ENCODE assay signal across 19 cellular contexts in the genomic region with DNA sequence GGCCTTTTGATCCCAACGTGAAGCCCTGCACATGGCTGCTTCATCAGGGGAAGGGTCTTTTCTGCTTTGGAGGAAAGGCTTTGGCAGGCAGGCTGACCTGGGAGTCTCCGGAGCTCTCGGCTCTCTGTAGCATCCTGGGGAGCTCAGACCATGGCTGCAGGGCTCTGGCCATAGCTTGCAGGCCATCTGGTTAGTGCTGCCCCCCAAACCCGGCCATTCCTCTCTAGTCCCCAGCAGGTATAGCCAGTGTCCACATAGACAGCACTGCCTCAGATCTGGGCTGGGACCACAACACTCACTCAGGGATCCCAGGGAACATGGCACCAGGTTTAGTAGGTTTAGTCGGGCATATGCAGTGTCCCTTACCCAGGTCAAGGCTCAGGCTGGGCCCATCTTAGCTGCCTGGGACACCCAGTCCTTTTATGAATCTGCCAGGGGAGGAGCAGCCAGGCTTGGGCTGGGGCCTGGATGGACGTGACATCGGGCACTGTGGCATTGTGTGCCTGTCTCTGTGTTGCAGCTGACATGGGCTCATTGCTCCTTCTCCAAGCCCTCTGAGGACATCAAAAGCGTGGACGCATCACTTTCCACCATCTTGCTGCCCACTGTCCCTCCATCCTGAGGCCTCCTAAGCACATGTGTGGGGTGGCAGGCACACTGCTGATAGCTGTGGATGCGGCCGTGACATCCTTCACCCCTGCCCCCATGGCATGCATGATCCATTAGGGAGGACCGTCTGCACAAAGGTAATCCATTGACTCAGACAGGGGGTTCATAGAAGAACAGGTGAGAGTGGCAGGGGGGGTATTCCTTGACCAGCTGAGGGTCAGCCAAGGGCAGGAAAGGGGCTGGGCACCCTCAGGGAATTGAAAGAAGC. TPM values are rescaled to one million over a fixed set of nuclear protein-coding genes. Genes with fewer than 3 reads are reported as not detected.
A peak's percentile ranks its signal among the peaks of the same experiment; 100 is the strongest.
DNase-seq lines count a peak whose midpoint lies in the region; ATAC-seq and TF ChIP-seq lines count a peak whose summit lies in the region.
"Had no signal": no experiment of that assay in that cellular context is flagged by ENCODE, and none has a peak within 500 bp of the region (broad histone marks: within the 10 kb centered on the region; RNA-seq: fewer than 3 reads in every experiment).

No MANE protein-coding gene starts in this region.

- peaks cover 8% of the 10 kb centered on the region for H3K36me3 Mint-ChIP-seq in activated T-cell treated with anti-CD3 and anti-CD28 coated beads, Interleukin-2, amount 50 U/mL, for 24 hours (ENCODE audit: low read depth)
- no peaks in the 10 kb centered on the region for H3K36me3 Mint-ChIP-seq in activated T-cell treated with anti-CD3 and anti-CD28 coated beads, Interleukin-2, amount 50 U/mL, for 72 hours (ENCODE audit: insufficient read depth in 2 of 2)
- peaks cover 6% of the 10 kb centered on the region for H3K36me3 Mint-ChIP-seq in stimulated activated effector memory CD8-positive, alpha-beta T cell treated with anti-CD3 and anti-CD28 coated beads, Interleukin-12 subunit alpha, Interleukin-12 subunit beta, amount 100 ng/mL, for 72 hours

- intact Hi-C loops in lower lobe of right lung (cut with DNase I), result no loop called here

- peaks cover 10% of the 10 kb centered on the region for H3K4me1 ChIP-seq in lower lobe of right lung

- TF ChIP-seq CTCF in lower lobe of right lung (IDR thresholded peaks at IDR 0.05), result no peak

- H3K9me3 Mint-ChIP-seq in activated T-cell treated with anti-CD3 and anti-CD28 coated beads, Interleukin-2, amount 50 U/mL, for 24 hours, result no peaks in the 10 kb centered on the region
- H3K9me3 Mint-ChIP-seq in activated T-cell treated with anti-CD3 and anti-CD28 coated beads, Interleukin-2, amount 50 U/mL, for 72 hours, result no peaks in the 10 kb centered on the region
- no peaks in the 10 kb centered on the region for H3K9me3 Mint-ChIP-seq in stimulated activated effector memory CD8-positive, alpha-beta T cell treated with anti-CD3 and anti-CD28 coated beads, Interleukin-12 subunit alpha, Interleukin-12 subunit beta, amount 100 ng/mL, for 72 hours
- H3K9me3 Mint-ChIP-seq: CD4-positive, CD25-positive, alpha-beta regulatory T cell; T-helper 1 cell treated with Interleukin-12 subunit alpha and Interleukin-12 subunit beta and Interleukin-4 antibody, amounts not matched to agents 30 μg/mL and 1 μg/mL, for 36 hours had no signal

- no peak overlapping the region for H3K4me3 Mint-ChIP-seq in activated T-cell treated with anti-CD3 and anti-CD28 coated beads, Interleukin-2, amount 50 U/mL, for 24 hours
- no peak overlapping the region for H3K4me3 Mint-ChIP-seq in activated T-cell treated with anti-CD3 and anti-CD28 coated beads, Interleukin-2, amount 50 U/mL, for 72 hours
- no peak overlapping the region for H3K4me3 Mint-ChIP-seq in stimulated activated effector memory CD8-positive, alpha-beta T cell treated with anti-CD3 and anti-CD28 coated beads, Interleukin-12 subunit alpha, Interleukin-12 subunit beta, amount 100 ng/mL, for 72 hours
- H3K4me3 Mint-ChIP-seq: CD4-positive, CD25-positive, alpha-beta regulatory T cell; T-helper 1 cell treated with Interleukin-12 subunit alpha and Interleukin-12 subunit beta and Interleukin-4 antibody, amounts not matched to agents 30 μg/mL and 1 μg/mL, for 36 hours had no signal

- peaks cover 4% of the 10 kb centered on the region for H3K4me1 Mint-ChIP-seq in activated T-cell treated with anti-CD3 and anti-CD28 coated beads, Interleukin-2, amount 50 U/mL, for 24 hours (ENCODE audit: low read depth)
- no peaks in the 10 kb centered on the region for H3K4me1 Mint-ChIP-seq in activated T-cell treated with anti-CD3 and anti-CD28 coated beads, Interleukin-2, amount 50 U/mL, for 72 hours (ENCODE audit: low read depth)
- H3K4me1 Mint-ChIP-seq in stimulated activated effector memory CD8-positive, alpha-beta T cell treated with anti-CD3 and anti-CD28 coated beads, Interleukin-12 subunit alpha, Interleukin-12 subunit beta, amount 100 ng/mL, for 72 hours, result peaks cover 11% of the 10 kb centered on the region

- H3K36me3 ChIP-seq in lower lobe of right lung, result no peaks in the 10 kb centered on the region

- peak; percentile 24 for DNase-seq in activated T-cell treated with anti-CD3 and anti-CD28 coated beads, Interleukin-2, amount 50 U/mL, for 24 hours
- DNase-seq in activated T-cell treated with anti-CD3 and anti-CD28 coated beads, Interleukin-2, amount 50 U/mL, for 72 hours, result no peak
- DNase-seq in HT-29 (ENCODE audit: low spot score) (peak; percentile 16), lower lobe of right lung (peak; percentile 33), RKO (ENCODE audit: low spot score) (no peak), NCI-H2171 treated with DMSO at 0.1 percent for 48 hours (lab: John Stamatoyannopoulos, UW) (no peak)
- no peak for DNase-seq in stimulated activated effector memory CD8-positive, alpha-beta T cell treated with anti-CD3 and anti-CD28 coated beads, Interleukin-12 subunit alpha, Interleukin-12 subunit beta, amount 100 ng/mL, for 72 hours (ENCODE audit: low spot score in 2 of 2)
- DNase-seq: CD4-positive, CD25-positive, alpha-beta regulatory T cell; foreskin melanocyte; Kasumi-1; kidney glomerular epithelial cell; NCI-H1092; NCI-H2081; NCI-H524; SIG-M5; stimulated activated CD4-positive, alpha-beta T cell treated with anti-CD3 and anti-CD28 coated beads, Interleukin-2, amount 100 ng/mL, for 48 hours had no signal

- H3K27ac ChIP-seq in lower lobe of right lung, result no peak overlapping the region
- H3K27ac ChIP-seq: body of pancreas had no signal

- ATAC-seq in activated T-cell treated with anti-CD3 and anti-CD28 coated beads, Interleukin-2, amount 50 U/mL, for 72 hours (replicated peaks in 1 of 2), result no peak
- ATAC-seq in lower lobe of right lung (no peak), HG02610 (IDR thresholded peaks at IDR 0.05; ENCODE audit: unreplicated experiment) (no peak)
- no peak for ATAC-seq in stimulated activated effector memory CD8-positive, alpha-beta T cell treated with anti-CD3 and anti-CD28 coated beads, Interleukin-12 subunit alpha, Interleukin-12 subunit beta, amount 100 ng/mL, for 72 hours
- ATAC-seq: body of pancreas had no signal

- H3K27ac Mint-ChIP-seq in activated T-cell treated with anti-CD3 and anti-CD28 coated beads, Interleukin-2, amount 50 U/mL, for 24 hours, result no peak overlapping the region
- H3K27ac Mint-ChIP-seq in activated T-cell treated with anti-CD3 and anti-CD28 coated beads, Interleukin-2, amount 50 U/mL, for 72 hours, result no peak overlapping the region
- H3K27ac Mint-ChIP-seq in stimulated activated effector memory CD8-positive, alpha-beta T cell treated with anti-CD3 and anti-CD28 coated beads, Interleukin-12 subunit alpha, Interleukin-12 subunit beta, amount 100 ng/mL, for 72 hours, result peak overlapping the region; percentile 1
- H3K27ac Mint-ChIP-seq: T-helper 1 cell treated with Interleukin-12 subunit alpha and Interleukin-12 subunit beta and Interleukin-4 antibody, amounts not matched to agents 30 μg/mL and 1 μg/mL, for 36 hours had no signal

- H3K9me3 ChIP-seq in lower lobe of right lung, result no peaks in the 10 kb centered on the region
- H3K9me3 ChIP-seq: body of pancreas had no signal

- H3K27me3 Mint-ChIP-seq in activated T-cell treated with anti-CD3 and anti-CD28 coated beads, Interleukin-2, amount 50 U/mL, for 24 hours, result no peaks in the 10 kb centered on the region
- no peaks in the 10 kb centered on the region for H3K27me3 Mint-ChIP-seq in activated T-cell treated with anti-CD3 and anti-CD28 coated beads, Interleukin-2, amount 50 U/mL, for 72 hours (ENCODE audit: low read depth)
- H3K27me3 Mint-ChIP-seq: CD4-positive, CD25-positive, alpha-beta regulatory T cell had no signal

- no peaks in the 10 kb centered on the region for H3K27me3 ChIP-seq in lower lobe of right lung (ENCODE audit: low read depth)
- H3K27me3 ChIP-seq: body of pancreas had no signal

- H3K4me3 ChIP-seq in lower lobe of right lung, result no peak overlapping the region
- H3K4me3 ChIP-seq: body of pancreas had no signal

RNA-seq across cellular contexts. Expression of gene GPR35, which starts 19.2 kb away (rescaled TPM):
- 10 to 100 TPM; 48.2 to 50.7 TPM for total RNA-seq in activated T-cell treated with anti-CD3 and anti-CD28 coated beads, Interleukin-2, amount 50 U/mL, for 72 hours
- total RNA-seq in HT-29 (2014; rRNA removed; shearing (Covaris generic)), result 176 and 180 TPM in 2 replicates
- total RNA-seq in lower lobe of right lung, result 4.7 TPM

RNA-seq across cellular contexts. Expression of gene CAPN10, which starts 19.6 kb away (rescaled TPM):
- total RNA-seq in activated T-cell treated with anti-CD3 and anti-CD28 coated beads, Interleukin-2, amount 50 U/mL, for 72 hours, result 10 to 100 TPM; 36.9 to 43.7 TPM
- total RNA-seq in HT-29 (2014; rRNA removed; shearing (Covaris generic)), result 88.3 and 90.2 TPM in 2 replicates
- 37.2 TPM for total RNA-seq in lower lobe of right lung

RNA-seq across cellular contexts. Expression of gene RNPEPL1, which starts 37.8 kb away (rescaled TPM):
- total RNA-seq in activated T-cell treated with anti-CD3 and anti-CD28 coated beads, Interleukin-2, amount 50 U/mL, for 72 hours, result 10 to 100 TPM; 74.0 to 77.3 TPM
- total RNA-seq in HT-29 (2014; rRNA removed; shearing (Covaris generic)), result 57.9 and 74.9 TPM in 2 replicates
- 102 TPM for total RNA-seq in lower lobe of right lung

RNA-seq across cellular contexts. Expression of gene DUSP28, which starts 45.9 kb away (rescaled TPM):
- 1 to 10 TPM; 7.1 to 7.3 TPM for total RNA-seq in activated T-cell treated with anti-CD3 and anti-CD28 coated beads, Interleukin-2, amount 50 U/mL, for 72 hours
- total RNA-seq in HT-29 (2014; rRNA removed; shearing (Covaris generic)), result 10.0 and 10.4 TPM in 2 replicates
- total RNA-seq in lower lobe of right lung, result 5.7 TPM

RNA-seq across cellular contexts. Expression of gene ANKMY1, which starts 48.3 kb away (rescaled TPM):
- total RNA-seq in activated T-cell treated with anti-CD3 and anti-CD28 coated beads, Interleukin-2, amount 50 U/mL, for 72 hours, result 10 to 100 TPM; 31.6 to 44.9 TPM
- total RNA-seq in HT-29 (2014; rRNA removed; shearing (Covaris generic)), result 26.5 and 29.5 TPM in 2 replicates
- 29.3 TPM for total RNA-seq in lower lobe of right lung

Comparison
In these comparisons a context has a peak if more than half of its experiments do, and no peak if none do; other contexts are left out.
1. DNase-seq: peak in activated T-cell treated with anti-CD3 and anti-CD28 coated beads, Interleukin-2, amount 50 U/mL, for 24 hours (single experiment), HT-29 (single experiment) and lower lobe of right lung (single experiment); none in activated T-cell treated with anti-CD3 and anti-CD28 coated beads, Interleukin-2, amount 50 U/mL, for 72 hours (0 of 2), stimulated activated effector memory CD8-positive, alpha-beta T cell treated with anti-CD3 and anti-CD28 coated beads, Interleukin-12 subunit alpha, Interleukin-12 subunit beta, amount 100 ng/mL, for 72 hours (0 of 2), RKO (single experiment) and NCI-H2171 treated with DMSO at 0.1 percent for 48 hours (single experiment).